ENCODE assay signal across 20 cellular contexts in genomic region chr19:17105548-17105947, GRCh38.
DNase-seq lines count a peak whose midpoint lies in the region; ATAC-seq lines count a peak whose summit lies in the region.
"Had no signal": no experiment of that assay in that cellular context is flagged by ENCODE, and none has a peak within 500 bp of the region (broad histone marks: within the 10 kb centered on the region; RNA-seq: fewer than 3 reads in every experiment).

No MANE protein-coding gene starts in this region.

- DNase-seq in NOMO-1 treated with DMSO at 0.1 percent for 48 hours (lab: John Stamatoyannopoulos, UW; ENCODE audit: unreplicated experiment) (peak; percentile 32), NOMO-1 treated with dmso at 0.1 percent for 144 hours (lab: John Stamatoyannopoulos, UW; ENCODE audit: unreplicated experiment) (no peak), MV-4-11 (lab: John Stamatoyannopoulos, UW) (peak; percentile 22), germinal center (ENCODE audit: low spot score) (peak; percentile 70), NCI-H226 (no peak), NCI-H82 (lab: John Stamatoyannopoulos, UW) (no peak)
- DNase-seq: 8988T; activated CD4-positive, alpha-beta T cell treated with anti-CD3 and anti-CD28 coated beads, Interleukin-2, amount 50 U/mL, for 1 hour; EL; glutamatergic neuron; HCEC 1CT; NCI-H146; NCI-H2171; NCI-H526 treated with DMSO at 0.1 percent for 48 hours; SHP77 treated with DMSO at 0.1 percent for 48 hours; stomach had no signal

- ATAC-seq in GM19463 (IDR thresholded peaks at IDR 0.05; ENCODE audit: unreplicated experiment), result no peak
- ATAC-seq in HG03039 (IDR thresholded peaks at IDR 0.05; ENCODE audit: unreplicated experiment), result no peak
- ATAC-seq: natural killer cell treated with Interleukin-12 subunit alpha and Interleukin-12 subunit beta and Interleukin-15 and Interleukin-18, amount 100 ng/mL, for 72 hours; sciatic nerve had no signal

Comparison
In these comparisons a context has a peak if more than half of its experiments do, and no peak if none do; other contexts are left out.
1. DNase-seq: peak in NOMO-1 treated with DMSO at 0.1 percent for 48 hours (single experiment), MV-4-11 (single experiment) and germinal center (single experiment); none in NOMO-1 treated with dmso at 0.1 percent for 144 hours (single experiment), NCI-H226 (single experiment) and NCI-H82 (single experiment).